ENCODE assay signal across 1 cellular context in the genomic region with DNA sequence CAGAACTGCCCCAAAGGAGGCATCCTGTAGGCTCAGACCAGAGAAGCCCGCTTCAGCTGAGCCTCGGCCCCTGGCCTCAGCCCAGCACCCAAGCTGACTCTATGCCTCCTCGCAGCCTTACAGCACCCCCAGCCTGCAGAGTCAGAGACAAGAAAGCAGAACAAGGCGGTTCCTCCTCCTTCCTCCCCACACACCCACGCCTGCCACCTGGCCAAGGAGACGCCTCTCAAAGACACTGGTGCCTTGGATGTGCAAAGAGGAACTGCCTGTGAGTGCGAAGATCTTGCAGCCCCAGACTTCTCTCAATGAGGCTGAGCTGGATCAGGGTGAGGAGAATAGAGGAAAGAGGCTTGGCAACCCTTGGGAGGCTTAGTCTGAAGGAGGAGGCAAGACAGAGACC.
TF ChIP-seq lines count a peak whose summit lies in the region.

No MANE protein-coding gene starts in this region.

TF ChIP-seq in GM12878, 131 proteins besides CTCF, POLR2A, EP300 and RAD21 (continued from another document):
- TF ChIP-seq, protein P1, sequence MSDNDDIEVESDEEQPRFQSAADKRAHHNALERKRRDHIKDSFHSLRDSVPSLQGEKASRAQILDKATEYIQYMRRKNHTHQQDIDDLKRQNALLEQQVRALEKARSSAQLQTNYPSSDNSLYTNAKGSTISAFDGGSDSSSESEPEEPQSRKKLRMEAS (IDR thresholded peaks at IDR 0.05; ENCODE audit: low read depth, low read length) = peak; percentile 43; the same call in 1 of the 2 replicates
- TF ChIP-seq IKZF2 (IDR thresholded peaks at IDR 0.05) (peak in 1 of 2 experiments; percentile 44; a peak in 1 of 4 replicates), MEF2B (IDR thresholded peaks at IDR 0.05; ENCODE audit: partially characterized antibody, poor library complexity, severe bottlenecking) (no peak), TCF3 (IDR thresholded peaks at IDR 0.05; ENCODE audit: borderline replicate concordance, insufficient read depth, low read depth, low read length) (peak; percentile 83), SPI1 (IDR thresholded peaks at IDR 0.05; ENCODE audit: borderline replicate concordance, insufficient read depth, low read depth, low read length) (peak; percentile 94), TCF12 (IDR thresholded peaks at IDR 0.05; ENCODE audit: low read depth, low read length) (peak; percentile 89), RUNX3 (IDR thresholded peaks at IDR 0.05; ENCODE audit: low read length) (peak; percentile 38), MXI1 (IDR thresholded peaks at IDR 0.05; ENCODE audit: low read depth, low read length) (no peak), SMC3 (IDR thresholded peaks at IDR 0.05; ENCODE audit: borderline replicate concordance, low read length) (no peak), MYB (IDR thresholded peaks at IDR 0.05; ENCODE audit: borderline replicate concordance, low read depth, low read length) (no peak), CBFB (IDR thresholded peaks at IDR 0.05; ENCODE audit: low read depth) (no peak), ZNF274 (IDR thresholded peaks at IDR 0.05; ENCODE audit: insufficient read depth, insufficient read length) (no peak), SRF (IDR thresholded peaks at IDR 0.05; ENCODE audit: low read depth in 2 of 2, low read length in 2 of 2) (no peak)
- TF ChIP-seq, protein P2, sequence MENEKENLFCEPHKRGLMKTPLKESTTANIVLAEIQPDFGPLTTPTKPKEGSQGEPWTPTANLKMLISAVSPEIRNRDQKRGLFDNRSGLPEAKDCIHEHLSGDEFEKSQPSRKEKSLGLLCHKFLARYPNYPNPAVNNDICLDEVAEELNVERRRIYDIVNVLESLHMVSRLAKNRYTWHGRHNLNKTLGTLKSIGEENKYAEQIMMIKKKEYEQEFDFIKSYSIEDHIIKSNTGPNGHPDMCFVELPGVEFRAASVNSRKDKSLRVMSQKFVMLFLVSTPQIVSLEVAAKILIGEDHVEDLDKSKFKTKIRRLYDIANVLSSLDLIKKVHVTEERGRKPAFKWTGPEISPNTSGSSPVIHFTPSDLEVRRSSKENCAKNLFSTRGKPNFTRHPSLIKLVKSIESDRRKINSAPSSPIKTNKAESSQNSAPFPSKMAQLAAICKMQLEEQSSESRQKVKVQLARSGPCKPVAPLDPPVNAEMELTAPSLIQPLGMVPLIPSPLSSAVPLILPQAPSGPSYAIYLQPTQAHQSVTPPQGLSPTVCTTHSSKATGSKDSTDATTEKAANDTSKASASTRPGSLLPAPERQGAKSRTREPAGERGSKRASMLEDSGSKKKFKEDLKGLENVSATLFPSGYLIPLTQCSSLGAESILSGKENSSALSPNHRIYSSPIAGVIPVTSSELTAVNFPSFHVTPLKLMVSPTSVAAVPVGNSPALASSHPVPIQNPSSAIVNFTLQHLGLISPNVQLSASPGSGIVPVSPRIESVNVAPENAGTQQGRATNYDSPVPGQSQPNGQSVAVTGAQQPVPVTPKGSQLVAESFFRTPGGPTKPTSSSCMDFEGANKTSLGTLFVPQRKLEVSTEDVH (IDR thresholded peaks at IDR 0.05; ENCODE audit: low read depth, partially characterized antibody) = no peak
TF ChIP-seq in GM12878: peak in this region for 8.
